ENCODE assay signal across 8 cellular contexts in the genomic region with DNA sequence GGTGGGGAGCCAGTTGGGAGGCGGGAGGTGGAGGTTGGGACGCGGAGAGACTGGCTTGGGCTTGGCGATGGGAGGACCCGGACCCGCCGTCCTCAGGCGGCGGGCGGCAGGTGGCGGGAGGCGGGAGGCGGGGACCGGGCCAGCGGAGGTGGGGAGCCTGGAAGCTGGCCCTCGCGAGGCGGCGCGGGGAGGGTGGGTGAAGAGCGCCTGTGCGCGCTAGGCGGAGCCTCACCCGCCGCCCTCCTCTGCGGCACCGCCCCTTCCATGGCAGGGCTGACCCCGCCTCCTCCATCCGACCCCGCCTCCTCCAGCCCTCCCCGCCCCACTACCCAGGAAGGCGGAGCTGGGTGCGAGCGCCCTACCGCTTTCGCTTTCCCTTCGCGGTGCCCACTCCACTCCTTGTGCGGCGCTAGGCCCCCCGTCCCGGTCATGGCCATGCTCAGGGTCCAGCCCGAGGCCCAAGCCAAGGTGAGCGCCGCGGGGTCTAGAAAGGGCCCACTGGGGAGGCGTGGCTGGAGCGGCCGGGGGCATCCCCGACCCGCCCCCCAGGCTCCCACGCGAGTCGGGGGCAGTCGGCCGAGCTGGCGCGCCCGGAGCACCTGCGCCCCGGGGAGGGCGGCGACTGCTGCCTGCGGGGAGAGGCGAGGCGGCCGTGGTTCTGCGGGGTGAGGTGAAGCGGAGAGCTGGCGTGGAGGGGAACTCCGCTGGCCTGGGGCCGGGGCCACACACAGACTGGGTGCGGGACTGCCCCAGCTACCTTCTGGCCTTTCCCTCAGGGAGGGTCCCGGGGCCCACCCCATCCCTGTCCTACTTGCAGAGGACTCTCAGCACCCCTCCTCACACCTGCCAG. TPM values are rescaled to one million over a fixed set of nuclear protein-coding genes. Genes with fewer than 3 reads are reported as not detected.
A peak's percentile ranks its signal among the peaks of the same experiment; 100 is the strongest.
DNase-seq lines count a peak whose midpoint lies in the region; ATAC-seq and TF ChIP-seq lines count a peak whose summit lies in the region.

A gene (plus strand): TSS at position 361 of the 850 bp plus-strand sequence. CDS start 69 bp downstream, at position 430.

- in situ Hi-C loops in GM13977 (cut with MboI; ENCODE audit: low pct_unique_long_range_greater_than_20kb, low sequenced_read_pairs, unreplicated experiment), result no loop called here

- H3K4me1 Mint-ChIP-seq in T-helper 17 cell, result peaks cover 44% of the 10 kb centered on the region

- peak; percentile 24 to 81 for TF ChIP-seq POLR2A in uterus (IDR thresholded peaks at IDR 0.05)

- H3K4me3 ChIP-seq in uterus, result peak within 1 kb of the TSS; percentile 84 to 97

- H3K27me3 Mint-ChIP-seq in T-helper 17 cell, result no peaks in the 10 kb centered on the region

- no peaks in the 10 kb centered on the region for H3K27me3 ChIP-seq in uterus

- H3K27ac ChIP-seq in uterus, result peak within 1 kb of the TSS; percentile 90 to 95

- TF ChIP-seq CTCF in GM13977 (IDR thresholded peaks at IDR 0.05; ENCODE audit: extremely low read depth, insufficient read depth, missing control alignments), result no peak
- TF ChIP-seq CTCF in uterus (IDR thresholded peaks at IDR 0.05), result peak in 1 of 4 experiments; percentile 6

- H3K4me3 Mint-ChIP-seq in T-helper 17 cell, result peak within 1 kb of the TSS; percentile 95

- no peaks in the 10 kb centered on the region for H3K36me3 ChIP-seq in uterus

- H3K36me3 Mint-ChIP-seq in T-helper 17 cell (ENCODE audit: low read depth), result no peaks in the 10 kb centered on the region

- H3K9me3 ChIP-seq in T-helper 17 cell (ENCODE audit: control insufficient read depth, low read length, poor library complexity, severe bottlenecking) (no peaks in the 10 kb centered on the region), uterus (no peaks in the 10 kb centered on the region)

- ATAC-seq in HG02870 (IDR thresholded peaks at IDR 0.05; ENCODE audit: unreplicated experiment), result peak; percentile 82
- peak; percentile 98 for ATAC-seq in T-helper 17 cell
- peak; percentile 88 for ATAC-seq in left ventricle myocardium superior

- DNase-seq in GM13977 (ENCODE audit: low spot score) (peak; percentile 98), NCI-H1694 (lab: John Stamatoyannopoulos, UW) (peak; percentile 84), T-helper 17 cell (peak; percentile 91 to 94 (median 94)), amygdala (lab: John Stamatoyannopoulos, UW) (peak; percentile 30 to 95 (median 85)), left ventricle myocardium superior (peak; percentile 97), putamen (ENCODE audit: low spot score) (peak; percentile 91), uterus (peak; percentile 93 to 95)

- peak within 1 kb of the TSS; percentile 88 for H3K27ac Mint-ChIP-seq in T-helper 17 cell

- intact Hi-C loops in left ventricle myocardium superior (cut with micrococcal nuclease) (no loop called here), uterus (cut with DNase I; ENCODE audit: low total_unique reads) (no loop called here)

- H3K4me1 ChIP-seq in uterus, result peaks cover 4 to 7% of the 10 kb centered on the region in 2 donors

RNA-seq across cellular contexts. Expression of the gene that starts here (rescaled TPM):
- total RNA-seq in T-helper 17 cell (100 to 1,000 TPM; 235 to 257 TPM), left ventricle myocardium superior (137 TPM), uterus (100 to 1,000 TPM in 2 of 4 donors, 10 to 100 TPM in 2; 81.0 to 175 (median 131) TPM)

Comparison
In these comparisons a context has a peak if more than half of its experiments do, and no peak if none do; other contexts are left out.
1. Peak in every context shown above with its lines: DNase-seq, ATAC-seq, H3K4me3 ChIP-seq and H3K27ac ChIP-seq.